1 cellular context compared by ENCODE assay signal in the genomic region with DNA sequence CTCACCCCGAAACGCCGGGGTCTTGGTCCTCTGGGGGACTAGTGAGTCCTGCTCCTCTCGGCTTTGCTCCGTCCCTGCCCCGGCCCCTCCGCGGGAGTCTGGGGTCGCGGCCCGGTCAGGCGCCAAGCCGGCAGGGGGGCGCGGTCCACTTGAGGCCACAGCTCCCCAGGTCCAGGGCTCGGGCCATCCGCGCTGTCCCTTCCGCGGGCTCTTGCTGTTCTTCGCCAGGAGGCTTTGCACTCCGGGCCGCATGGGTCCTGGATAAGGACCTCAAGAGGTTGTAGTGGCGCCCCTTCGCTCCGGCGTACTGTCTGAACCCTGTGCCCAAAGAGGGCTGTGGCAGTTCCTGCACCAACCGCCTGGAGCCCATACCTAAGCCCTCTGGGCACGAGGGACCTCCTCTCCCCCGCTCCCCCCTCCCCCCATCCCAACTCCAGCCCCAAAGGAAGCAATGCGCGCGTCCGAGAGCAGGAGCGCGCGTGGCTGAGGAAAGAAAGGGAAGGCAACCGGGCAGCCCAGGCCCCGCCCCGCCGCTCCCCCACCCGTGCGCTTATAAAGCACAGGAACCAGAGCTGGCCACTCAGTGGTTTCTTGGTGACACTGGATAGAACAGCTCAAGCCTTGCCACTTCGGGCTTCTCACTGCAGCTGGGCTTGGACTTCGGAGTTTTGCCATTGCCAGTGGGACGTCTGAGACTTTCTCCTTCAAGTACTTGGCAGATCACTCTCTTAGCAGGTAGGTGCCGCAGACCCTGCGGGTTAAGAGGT.
TF ChIP-seq lines count a peak whose summit lies in the region.

A gene with protein sequence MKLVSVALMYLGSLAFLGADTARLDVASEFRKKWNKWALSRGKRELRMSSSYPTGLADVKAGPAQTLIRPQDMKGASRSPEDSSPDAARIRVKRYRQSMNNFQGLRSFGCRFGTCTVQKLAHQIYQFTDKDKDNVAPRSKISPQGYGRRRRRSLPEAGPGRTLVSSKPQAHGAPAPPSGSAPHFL (plus strand): TSS at position 579 of the 767 bp plus-strand sequence. CDS start 628 bp downstream, outside the sequence.

TF ChIP-seq in HepG2, 621 proteins besides CTCF, POLR2A, EP300 and RAD21 (continued from another document and continues in another):
- TF ChIP-seq ZNF362 (CRISPR knock-in tag; IDR thresholded peaks at IDR 0.05; ENCODE audit: borderline replicate concordance) (no peak; the same call in 1 of the 2 replicates), MIXL1 (CRISPR knock-in tag; IDR thresholded peaks at IDR 0.05) (no peak; the same call in 1 of the 2 replicates), ZKSCAN5 (CRISPR knock-in tag; IDR thresholded peaks at IDR 0.05) (no peak), ZNF672 (CRISPR knock-in tag; IDR thresholded peaks at IDR 0.05) (no peak), ZNF138 (CRISPR knock-in tag; IDR thresholded peaks at IDR 0.05; ENCODE audit: low read depth) (no peak), SRF (IDR thresholded peaks at IDR 0.05; ENCODE audit: low read depth, low read length) (no peak), ARID2 (CRISPR knock-in tag; IDR thresholded peaks at IDR 0.05; ENCODE audit: borderline replicate concordance) (no peak), TOPORS (CRISPR knock-in tag; IDR thresholded peaks at IDR 0.05) (no peak), U2AF1 (optimal IDR thresholded peaks at IDR 0.05; ENCODE audit: low read depth, low read length) (peak; percentile 44), NONO (IDR thresholded peaks at IDR 0.05) (no peak), NONO (CRISPR knock-in tag; conservative IDR thresholded peaks at IDR 0.05) (peak; percentile 35; the same call in 1 of the 2 replicates), KLF13 (CRISPR knock-in tag; IDR thresholded peaks at IDR 0.05) (no peak), DMTF1 (CRISPR knock-in tag; IDR thresholded peaks at IDR 0.05) (no peak), ARNTL (CRISPR knock-in tag; IDR thresholded peaks at IDR 0.05) (no peak), HNRNPH1 (optimal IDR thresholded peaks at IDR 0.05; ENCODE audit: low read depth, low read length) (peak; percentile 82), ZNF232 (CRISPR knock-in tag; IDR thresholded peaks at IDR 0.05; ENCODE audit: borderline replicate concordance) (peak; percentile 80; the same call in 1 of the 2 replicates), ZNF646 (CRISPR knock-in tag; IDR thresholded peaks at IDR 0.05) (peak; percentile 46; the same call in 1 of the 2 replicates), SKIL (CRISPR knock-in tag; IDR thresholded peaks at IDR 0.05; ENCODE audit: borderline replicate concordance) (no peak; the same call in 1 of the 2 replicates), ZNF441 (CRISPR knock-in tag; IDR thresholded peaks at IDR 0.05; ENCODE audit: borderline replicate concordance) (no peak; the same call in 1 of the 2 replicates), NFE2L2 (IDR thresholded peaks at IDR 0.05; ENCODE audit: low read length) (no peak), SP4 (CRISPR knock-in tag; IDR thresholded peaks at IDR 0.05) (peak; percentile 25; the same call in 1 of the 2 replicates), ZNF83 (CRISPR knock-in tag; IDR thresholded peaks at IDR 0.05; ENCODE audit: borderline replicate concordance) (no peak), SNAI1 (CRISPR knock-in tag; IDR thresholded peaks at IDR 0.05; ENCODE audit: borderline replicate concordance) (peak; percentile 53; the same call in 1 of the 2 replicates), CBFB (CRISPR knock-in tag; IDR thresholded peaks at IDR 0.05) (peak; percentile 60), ZNF331 (CRISPR knock-in tag; IDR thresholded peaks at IDR 0.05) (peak; percentile 20), FOXP4 (CRISPR knock-in tag; IDR thresholded peaks at IDR 0.05) (peak; percentile 44; the same call in 1 of the 2 replicates), ZNF317 (CRISPR knock-in tag; IDR thresholded peaks at IDR 0.05) (peak; percentile 35), ZNF614 (CRISPR knock-in tag; IDR thresholded peaks at IDR 0.05; ENCODE audit: borderline replicate concordance) (no peak; the same call in 1 of the 2 replicates), ZNF20 (CRISPR knock-in tag; IDR thresholded peaks at IDR 0.05) (no peak), NR1H2 (CRISPR knock-in tag; IDR thresholded peaks at IDR 0.05; ENCODE audit: borderline replicate concordance, low read depth) (no peak), KDM2A (CRISPR knock-in tag; IDR thresholded peaks at IDR 0.05; ENCODE audit: borderline replicate concordance, low read depth) (peak; percentile 80), ZNF652 (CRISPR knock-in tag; IDR thresholded peaks at IDR 0.05; ENCODE audit: borderline replicate concordance, low read depth) (no peak), ZNF33B (CRISPR knock-in tag; IDR thresholded peaks at IDR 0.05) (no peak), ELK4 (CRISPR knock-in tag; IDR thresholded peaks at IDR 0.05; ENCODE audit: borderline replicate concordance) (no peak), RFXAP (CRISPR knock-in tag; IDR thresholded peaks at IDR 0.05; ENCODE audit: borderline replicate concordance) (no peak; the same call in 1 of the 2 replicates), KAT8 (CRISPR knock-in tag; IDR thresholded peaks at IDR 0.05) (peak; percentile 78), SIN3B (IDR thresholded peaks at IDR 0.05; ENCODE audit: low read length) (0 out of 2 replicates have a peak, but pooled peaks have one; percentile 45), ZMYM2 (CRISPR knock-in tag; IDR thresholded peaks at IDR 0.05) (peak; percentile 70; the same call in 1 of the 2 replicates), CCDC6 (CRISPR knock-in tag; IDR thresholded peaks at IDR 0.05) (no peak; the same call in 1 of the 2 replicates), HOXA9 (CRISPR knock-in tag; IDR thresholded peaks at IDR 0.05; ENCODE audit: borderline replicate concordance) (no peak), GZF1 (CRISPR knock-in tag; IDR thresholded peaks at IDR 0.05) (0 out of 2 replicates have a peak, but pooled peaks have one; percentile 55), ZNF253 (CRISPR knock-in tag; IDR thresholded peaks at IDR 0.05; ENCODE audit: borderline replicate concordance) (no peak), NFIB (CRISPR knock-in tag; IDR thresholded peaks at IDR 0.05; ENCODE audit: borderline replicate concordance) (no peak), GABPA (IDR thresholded peaks at IDR 0.05; ENCODE audit: low read depth, low read length) (no peak), GABPA (CRISPR knock-in tag; IDR thresholded peaks at IDR 0.05; ENCODE audit: low read depth) (0 out of 2 replicates have a peak, but pooled peaks have one; percentile 4)
